23 cellular contexts compared by ENCODE assay signal in the genomic region with DNA sequence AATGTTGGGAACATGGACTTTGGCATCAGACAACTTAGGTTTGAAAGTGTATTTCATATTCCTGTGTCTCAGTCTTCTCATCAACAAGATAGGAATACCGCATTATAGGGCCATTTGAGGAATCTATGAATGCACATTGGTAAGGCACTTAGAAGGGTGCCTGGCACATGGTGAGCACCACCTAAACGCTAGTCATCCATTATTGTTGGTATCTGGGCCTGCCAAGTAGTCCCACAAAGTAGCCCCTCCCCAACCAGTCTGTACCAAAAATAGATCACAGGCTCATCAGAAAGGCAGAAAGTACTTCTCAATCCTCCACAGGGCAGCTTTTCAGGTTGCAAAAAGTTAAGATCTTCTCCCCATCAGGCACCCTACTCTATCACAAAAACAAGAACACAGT.
A peak's percentile ranks its signal among the peaks of the same experiment; 100 is the strongest.
DNase-seq lines count a peak whose midpoint lies in the region; ATAC-seq, FAIRE-seq and TF ChIP-seq lines count a peak whose summit lies in the region.
"Had no signal": no experiment of that assay in that cellular context is flagged by ENCODE, and none has a peak within 500 bp of the region (broad histone marks: within the 10 kb centered on the region; RNA-seq: fewer than 3 reads in every experiment).

No MANE protein-coding gene starts in this region.

- TF ChIP-seq EP300 in esophagus muscularis mucosa (IDR thresholded peaks at IDR 0.05) (no peak), HepG2 (IDR thresholded peaks at IDR 0.05; ENCODE audit: low read depth in 2 of 2, low read length in 2 of 2) (no peak), HepG2 (CRISPR knock-in tag; IDR thresholded peaks at IDR 0.05; ENCODE audit: borderline replicate concordance) (no peak)

- intact Hi-C loops in heart left ventricle (cut with DNase I) = no loop called here
- intact Hi-C loops in right cardiac atrium (cut with DNase I) = no loop called here
- intact Hi-C loops in esophagus muscularis mucosa (cut with DNase I) = no loop called here
- intact Hi-C loops in HepG2 (cut with micrococcal nuclease; ENCODE audit: unreplicated experiment) = no loop called here

- POLR2A ChIA-PET in HepG2 (lab: Yijun Ruan, JAX) = no interaction called here

- H3K27ac ChIP-seq in heart left ventricle = peak overlapping the region in 1 of 12 donors; percentile 13
- H3K27ac ChIP-seq in right cardiac atrium (ENCODE audit: low read length) = no peak overlapping the region
- H3K27ac ChIP-seq in BLaER1 = no peak overlapping the region
- H3K27ac ChIP-seq in esophagus muscularis mucosa (replicated peaks in 1 of 4) = no peak overlapping the region
- no peak overlapping the region for H3K27ac ChIP-seq in HepG2 (ENCODE audit: extremely low read length, insufficient read depth, low read length)
- H3K27ac ChIP-seq: A549, C4-2B, GM23248 had no signal

- no peak overlapping the region for H2AFZ ChIP-seq in HepG2 (ENCODE audit: low read length)
- H2AFZ ChIP-seq: GM23248 had no signal

- TF ChIP-seq CTCF in heart left ventricle (IDR thresholded peaks at IDR 0.05) (no peak), esophagus muscularis mucosa (IDR thresholded peaks at IDR 0.05) (no peak), HepG2 (CRISPR knock-in tag; IDR thresholded peaks at IDR 0.05) (no peak)

- ATAC-seq in heart left ventricle (peak in 3 of 4 donors; percentile 64 to 68 (median 66)), right cardiac atrium (no peak), HepG2 (no peak)
- ATAC-seq: A549; CD8-positive, alpha-beta T cell had no signal

- in situ Hi-C loops in HepG2 (cut with HindIII; ENCODE audit: extremely low pct_ligation_motif_present, low pct_unique_long_range_greater_than_20kb) = no loop called here

- CTCF ChIA-PET in HepG2 (lab: Yijun Ruan, JAX; ENCODE audit: low intra/inter-chr PET ratio, low total read pairs) = no interaction called here

- peaks cover 0 to 7% (median 0%) of the 10 kb centered on the region in 12 donors for H3K4me1 ChIP-seq in heart left ventricle
- H3K4me1 ChIP-seq in right cardiac atrium (ENCODE audit: control insufficient read depth, insufficient read depth, low read length) = peaks cover 3% of the 10 kb centered on the region
- peaks cover 36% of the 10 kb centered on the region for H3K4me1 ChIP-seq in BLaER1
- no peaks in the 10 kb centered on the region for H3K4me1 ChIP-seq in esophagus muscularis mucosa
- no peaks in the 10 kb centered on the region for H3K4me1 ChIP-seq in HepG2 (ENCODE audit: insufficient read depth, low read length)
- H3K4me1 ChIP-seq: A549, BE2C, Caco-2 had no signal

- H4K20me1 ChIP-seq in BLaER1 (no peaks in the 10 kb centered on the region), HepG2 (ENCODE audit: insufficient read depth, low read length) (no peaks in the 10 kb centered on the region)

- TF ChIP-seq POLR2A in heart left ventricle (IDR thresholded peaks at IDR 0.05) = no peak
- no peak for TF ChIP-seq POLR2A in esophagus muscularis mucosa (IDR thresholded peaks at IDR 0.05; ENCODE audit: low read depth)
- no peak for TF ChIP-seq POLR2A in HepG2 (IDR thresholded peaks at IDR 0.05; ENCODE audit: insufficient read depth in 1 of 2, low read depth in 2 of 2, low read length in 2 of 2)

- DNase-seq in heart left ventricle (no peak), right cardiac atrium (no peak), esophagus muscularis mucosa (ENCODE audit: extremely low spot score) (peak; percentile 70), HepG2 (ENCODE audit: low spot score) (no peak), OCI-M1 (lab: John Stamatoyannopoulos, UW) (no peak)
- DNase-seq: 8988T; ACHN; AML-193; BE2C; Caco-2; CD4-positive, CD25-positive, alpha-beta regulatory T cell; CD8-positive, alpha-beta T cell; DMS153; DND-41; H7; HCEC 1CT had no signal

- no peaks in the 10 kb centered on the region for H3K79me2 ChIP-seq in HepG2 (ENCODE audit: insufficient read depth, low read length)

- H3K27me3 ChIP-seq in heart left ventricle (no peaks in the 10 kb centered on the region), right cardiac atrium (ENCODE audit: control insufficient read depth, insufficient read depth) (no peaks in the 10 kb centered on the region), BLaER1 (no peaks in the 10 kb centered on the region), esophagus muscularis mucosa (no peaks in the 10 kb centered on the region), HepG2 (ENCODE audit: control insufficient read depth in 1 of 2, insufficient read depth in 2 of 2, low read length in 2 of 2) (no peaks in the 10 kb centered on the region)
- H3K27me3 ChIP-seq: BE2C had no signal

- no peak for FAIRE-seq in HepG2 (lab: Jason Lieb, UNC)
- FAIRE-seq: A549, G401.6, GM19239, H1 had no signal

- no peak for TF ChIP-seq RAD21 in HepG2 (CRISPR knock-in tag; IDR thresholded peaks at IDR 0.05)

- no TSS peak for BruUV-seq in HepG2 (replicated peaks; lab: Mats Ljungman, UMichigan)

- no peaks in the 10 kb centered on the region for H3K36me3 ChIP-seq in heart left ventricle
- no peaks in the 10 kb centered on the region for H3K36me3 ChIP-seq in BLaER1
- H3K36me3 ChIP-seq in esophagus muscularis mucosa = no peaks in the 10 kb centered on the region
- H3K36me3 ChIP-seq in HepG2 (replicated peaks in 1 of 2; ENCODE audit: control insufficient read depth in 1 of 2, insufficient read depth in 2 of 2, low read length in 2 of 2) = no peaks in the 10 kb centered on the region
- H3K36me3 ChIP-seq: BE2C had no signal

- H3K4me2 ChIP-seq in BLaER1 (0 out of 2 replicates have a peak overlapping the region, but pooled peaks have one; percentile 8), HepG2 (ENCODE audit: low read depth, low read length) (no peak overlapping the region)
- H3K4me2 ChIP-seq: A549 had no signal

- 58 to 76% (median 73%) methylated on average over 2 of the region's 2 CpGs for whole genome bisulfite sequencing in heart left ventricle, 4 donors
- 82% methylated on average over 2 of the region's 2 CpGs for WGBS in right cardiac atrium
- 86% methylated on average over 2 of the region's 2 CpGs for WGBS in esophagus muscularis mucosa
- 97% methylated on average over 2 of the region's 2 CpGs for WGBS in HepG2 (ENCODE audit: low lambda C conversion rate)

- H3K4me3 ChIP-seq in heart left ventricle (no peak overlapping the region), right cardiac atrium (ENCODE audit: low read length) (no peak overlapping the region), BLaER1 (no peak overlapping the region), esophagus muscularis mucosa (no peak overlapping the region), HepG2 (replicated peaks in 1 of 3; ENCODE audit: insufficient read depth in 1 of 3, low read depth in 2 of 3, low read length in 3 of 3) (no peak overlapping the region)
- H3K4me3 ChIP-seq: A549, GM23248 had no signal

- no peak overlapping the region for H3K9ac ChIP-seq in BLaER1
- H3K9ac ChIP-seq in HepG2 (ENCODE audit: insufficient read depth, low read depth, low read length) = no peak overlapping the region
- H3K9ac ChIP-seq: GM23248 had no signal

- H3K9me3 ChIP-seq in heart left ventricle = no peaks in the 10 kb centered on the region
- H3K9me3 ChIP-seq in right cardiac atrium (ENCODE audit: control insufficient read depth, low read length) = no peaks in the 10 kb centered on the region
- H3K9me3 ChIP-seq in BLaER1 = no peaks in the 10 kb centered on the region
- no peaks in the 10 kb centered on the region for H3K9me3 ChIP-seq in esophagus muscularis mucosa
- no peaks in the 10 kb centered on the region for H3K9me3 ChIP-seq in HepG2 (ENCODE audit: low read length)
- H3K9me3 ChIP-seq: BE2C, Caco-2 had no signal

TF ChIP-seq in HepG2, 621 proteins besides CTCF, POLR2A, EP300 and RAD21 (continues in another document):
- no peak for TF ChIP-seq ZNF569 (CRISPR knock-in tag; IDR thresholded peaks at IDR 0.05; ENCODE audit: borderline replicate concordance)
- TF ChIP-seq ARNT (IDR thresholded peaks at IDR 0.05) = no peak
- no peak for TF ChIP-seq HHEX (CRISPR knock-in tag; IDR thresholded peaks at IDR 0.05)
- no peak for TF ChIP-seq HNRNPK (IDR thresholded peaks at IDR 0.05; ENCODE audit: low read depth, low read length, poor library complexity, severe bottlenecking)
- no peak for TF ChIP-seq ZNF770 (CRISPR knock-in tag; IDR thresholded peaks at IDR 0.05)
- no peak for TF ChIP-seq MZF1 (CRISPR knock-in tag; IDR thresholded peaks at IDR 0.05; ENCODE audit: borderline replicate concordance)
- TF ChIP-seq MED13 (CRISPR knock-in tag; IDR thresholded peaks at IDR 0.05) = no peak
- no peak for TF ChIP-seq ZSCAN29 (CRISPR knock-in tag; conservative IDR thresholded peaks at IDR 0.05)
- no peak for TF ChIP-seq ZNF501 (CRISPR knock-in tag; IDR thresholded peaks at IDR 0.05)
- TF ChIP-seq CREB3 (CRISPR knock-in tag; IDR thresholded peaks at IDR 0.05) = no peak
- TF ChIP-seq ZNF556 (CRISPR knock-in tag; IDR thresholded peaks at IDR 0.05; ENCODE audit: borderline replicate concordance) = no peak
- no peak for TF ChIP-seq ZNF101 (CRISPR knock-in tag; IDR thresholded peaks at IDR 0.05; ENCODE audit: borderline replicate concordance, low read depth)

Comparison
In these comparisons a context has a peak if more than half of its experiments do, and no peak if none do; other contexts are left out.
1. ATAC-seq: peak in heart left ventricle (3 of 4); none in right cardiac atrium (0 of 2) and HepG2 (single experiment).